In the genomic region with DNA sequence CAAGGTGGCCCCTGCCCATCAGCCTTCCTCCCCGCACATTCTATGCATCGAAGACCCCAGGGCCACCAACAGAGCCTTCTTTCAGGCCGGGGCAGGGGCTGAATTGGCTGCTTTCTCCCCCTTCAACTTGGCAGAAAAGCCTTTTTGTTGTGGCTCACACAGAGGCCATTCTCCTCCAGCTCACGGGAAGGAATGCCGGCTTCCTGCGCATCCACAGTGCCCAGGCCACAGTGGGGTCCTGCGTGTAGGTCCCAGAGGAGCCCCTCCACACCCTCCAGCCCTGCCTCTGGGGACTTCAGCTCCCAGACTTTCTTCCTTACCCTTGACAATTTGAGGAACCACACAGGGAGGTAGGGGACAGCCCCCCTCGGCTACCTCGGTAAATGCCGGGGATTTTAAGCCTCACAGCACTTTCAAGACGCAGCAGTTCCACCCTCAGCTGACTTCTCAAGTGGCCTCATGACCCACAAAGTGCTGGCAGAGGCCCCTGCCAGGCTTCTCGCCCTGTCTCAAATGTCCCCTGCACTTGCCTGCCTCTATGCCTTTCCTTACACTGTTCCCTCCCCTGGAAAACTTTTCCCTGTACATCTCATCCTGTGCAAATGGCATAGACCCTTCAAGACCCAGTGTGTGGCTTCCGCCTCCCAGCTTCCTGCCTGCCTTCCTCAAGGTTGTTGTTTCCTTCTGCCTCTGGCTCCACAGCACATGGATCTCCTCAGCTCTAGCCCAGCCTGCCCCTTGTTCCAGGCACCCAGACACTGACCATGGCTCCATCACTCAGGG, we compare ENCODE assay signal across 15 cellular contexts. TPM values are rescaled to one million over a fixed set of nuclear protein-coding genes. Genes with fewer than 3 reads are reported as not detected.
A peak's percentile ranks its signal among the peaks of the same experiment; 100 is the strongest.
DNase-seq lines count a peak whose midpoint lies in the region; ATAC-seq and TF ChIP-seq lines count a peak whose summit lies in the region.
"Had no signal": no experiment of that assay in that cellular context is flagged by ENCODE, and none has a peak within 500 bp of the region (broad histone marks: within the 10 kb centered on the region; RNA-seq: fewer than 3 reads in every experiment).

No MANE protein-coding gene starts in this region.

- WGBS in neuronal stem cell (ENCODE audit: extremely low coverage in 2 of 2, insufficient read length in 2 of 2, insufficient replicate concordance in 1 of 2), 2 donors: no CpG with 5 or more reads among the region's 13 CpGs

- H3K79me1 ChIP-seq in neuronal stem cell (ENCODE audit: low read depth, low read length): no peaks in the 10 kb centered on the region

- H3K36me3 ChIP-seq in neuronal stem cell (replicated peaks in 1 of 2; ENCODE audit: control insufficient read depth in 2 of 2, insufficient read depth in 2 of 2, low read length in 2 of 2): no peaks in the 10 kb centered on the region
- H3K36me3 ChIP-seq: BE2C had no signal

- peaks cover 0 to 2% of the 10 kb centered on the region in 2 donors for H3K9me3 ChIP-seq in neuronal stem cell (replicated peaks in 1 of 2; ENCODE audit: control insufficient read depth in 2 of 2, insufficient read depth in 1 of 2, low read depth in 1 of 2, low read length in 2 of 2)
- H3K9me3 ChIP-seq: BE2C had no signal

- no peak overlapping the region for H3K14ac ChIP-seq in neuronal stem cell (ENCODE audit: low read length)

- peaks cover 41% of the 10 kb centered on the region for H3K4me1 Mint-ChIP-seq in endothelial cell (ENCODE audit: unreplicated experiment)

- H3K27me3 Mint-ChIP-seq in endothelial cell (ENCODE audit: unreplicated experiment): peaks cover 11% of the 10 kb centered on the region

- peak overlapping the region; percentile 23 for H2AFZ ChIP-seq in neuronal stem cell (ENCODE audit: low read length)

- peak overlapping the region; percentile 14 for H2BK12ac ChIP-seq in neuronal stem cell (ENCODE audit: low read length)

- H2BK5ac ChIP-seq in neuronal stem cell (ENCODE audit: low read length): no peak overlapping the region

- peak overlapping the region; percentile 82 for H2BK120ac ChIP-seq in neuronal stem cell (ENCODE audit: low read depth, low read length)

- H3K9me3 Mint-ChIP-seq in endothelial cell (ENCODE audit: unreplicated experiment): no peaks in the 10 kb centered on the region

- ATAC-seq in GM18867 (IDR thresholded peaks at IDR 0.05; ENCODE audit: unreplicated experiment) (no peak), HG03378 (IDR thresholded peaks at IDR 0.05; ENCODE audit: unreplicated experiment) (no peak)

- H3K4me3 ChIP-seq in neuronal stem cell (ENCODE audit: low read length in 2 of 2): no peak overlapping the region

- peak overlapping the region; percentile 96 for H3K27ac Mint-ChIP-seq in endothelial cell (ENCODE audit: unreplicated experiment)

- H3K27ac ChIP-seq in neuronal stem cell (replicated peaks; ENCODE audit: low read length): no peak overlapping the region
- H3K27ac ChIP-seq: KMS-11 had no signal

- peak overlapping the region; percentile 42 for H3K18ac ChIP-seq in neuronal stem cell (ENCODE audit: low read length)

- H3K4me3 Mint-ChIP-seq in endothelial cell (ENCODE audit: unreplicated experiment): peak overlapping the region; percentile 33
- H3K4me3 Mint-ChIP-seq: CD4-positive, alpha-beta memory T cell had no signal

- peaks cover 11% of the 10 kb centered on the region for H3K36me3 Mint-ChIP-seq in endothelial cell (ENCODE audit: low read depth, unreplicated experiment)
- H3K36me3 Mint-ChIP-seq: CD4-positive, alpha-beta memory T cell had no signal

- H2BK15ac ChIP-seq in neuronal stem cell (ENCODE audit: low read length): no peak overlapping the region

- peak overlapping the region; percentile 48 for H4K8ac ChIP-seq in neuronal stem cell (ENCODE audit: low read depth, low read length)

- peaks cover 16 to 19% of the 10 kb centered on the region in 2 donors for H3K4me1 ChIP-seq in neuronal stem cell (ENCODE audit: control insufficient read depth in 2 of 2, insufficient read depth in 1 of 2, low read depth in 1 of 2, low read length in 2 of 2)
- H3K4me1 ChIP-seq: BE2C had no signal

- H4K91ac ChIP-seq in neuronal stem cell (ENCODE audit: low read depth, low read length, poor library complexity): no peak overlapping the region

- H3K23ac ChIP-seq in neuronal stem cell (ENCODE audit: low read depth, low read length, poor library complexity): peak overlapping the region; percentile 45

- no peak overlapping the region for H3K4me2 ChIP-seq in neuronal stem cell (ENCODE audit: insufficient read depth, low read length, poor library complexity, severe bottlenecking)
- H3K4me2 ChIP-seq: KMS-11 had no signal

- no peak overlapping the region for H3K4ac ChIP-seq in neuronal stem cell (ENCODE audit: low read length)

- TF ChIP-seq CTCF in GM20000 (IDR thresholded peaks at IDR 0.05; ENCODE audit: extremely low read depth, missing control alignments) (no peak), endothelial cell (IDR thresholded peaks at IDR 0.05; ENCODE audit: unreplicated experiment) (no peak)

- H3K9ac ChIP-seq in neuronal stem cell (ENCODE audit: low read depth, low read length, poor library complexity): no peak overlapping the region
- H3K9ac ChIP-seq: KMS-11 had no signal

- peak overlapping the region; percentile 4 for H2AK5ac ChIP-seq in neuronal stem cell (ENCODE audit: low read depth, low read length)

- no peaks in the 10 kb centered on the region for H3K27me3 ChIP-seq in neuronal stem cell (ENCODE audit: control insufficient read depth in 3 of 3, insufficient read depth in 3 of 3, low read depth in 1 of 3, low read length in 3 of 3)
- H3K27me3 ChIP-seq: BE2C had no signal

- DNase-seq in DMS79 (lab: John Stamatoyannopoulos, UW) (peak; percentile 44), GM20000 (ENCODE audit: low spot score) (peak; percentile 1), endothelial cell (ENCODE audit: low spot score) (no peak), neuronal stem cell (ENCODE audit: low spot score) (no peak), H4 (ENCODE audit: low spot score) (no peak)
- DNase-seq: BE2C; CD4-positive, alpha-beta memory T cell; NCI-H1092 treated with DMSO at 0.1 percent for 48 hours; NCI-H1694; NCI-H2107; NCI-H69; SHP77 had no signal

RNA-seq across cellular contexts. Expression of gene MMP15, which starts 23.6 kb away (rescaled TPM):
- total RNA-seq in endothelial cell (ENCODE audit: unreplicated experiment): 97.8 TPM
- polyA plus RNA-seq in neuronal stem cell (2013, experiment 1 of 2): 10.1 TPM
- 10.1 TPM for polyA plus RNA-seq in neuronal stem cell (2013, experiment 2 of 2)
- 1.6 and 2.0 TPM in 2 replicates for total RNA-seq in H4 (2014; rRNA removed; shearing (Covaris generic))

RNA-seq across cellular contexts. Expression of gene USB1, which starts 47.9 kb away (rescaled TPM):
- 79.5 TPM for total RNA-seq in endothelial cell (ENCODE audit: unreplicated experiment)
- polyA plus RNA-seq in neuronal stem cell (2013, experiment 1 of 2): 40.5 TPM
- 39.6 TPM for polyA plus RNA-seq in neuronal stem cell (2013, experiment 2 of 2)
- total RNA-seq in H4 (2014; rRNA removed; shearing (Covaris generic)): 28.6 and 30.5 TPM in 2 replicates

RNA-seq across cellular contexts. Expression of gene ZNF319, which starts 48.6 kb away (rescaled TPM):
- 16.1 TPM for total RNA-seq in endothelial cell (ENCODE audit: unreplicated experiment)
- 7.0 TPM for polyA plus RNA-seq in neuronal stem cell (2013, experiment 1 of 2)
- 8.3 TPM for polyA plus RNA-seq in neuronal stem cell (2013, experiment 2 of 2)
- total RNA-seq in H4 (2014; rRNA removed; shearing (Covaris generic)): 1.1 and 1.5 TPM in 2 replicates

Comparison
In these comparisons a context has a peak if more than half of its experiments do, and no peak if none do; other contexts are left out.
1. DNase-seq: peak in DMS79 (single experiment) and GM20000 (single experiment); none in endothelial cell (single experiment), neuronal stem cell (single experiment) and H4 (single experiment).
2. RNA of gene MMP15, which starts 23.6 kb away (total RNA-seq): 97.8 TPM in endothelial cell (single experiment); 1.6 to 2.0 TPM in H4; every median in the first group is over 10 times any median in the second.